ENCODE assay signal across 16 cellular contexts in genomic region chr2:98894331-98895000, GRCh38. TPM values are rescaled to one million over a fixed set of nuclear protein-coding genes. Genes with fewer than 3 reads are reported as not detected.
"Had no signal": no experiment of that assay in that cellular context is flagged by ENCODE, and none has a peak within 500 bp of the region (broad histone marks: within the 10 kb centered on the region; RNA-seq: fewer than 3 reads in every experiment).

No MANE protein-coding gene starts in this region.

- H3K27me3 ChIP-seq: foreskin keratinocyte, neutrophil, right atrium auricular region, stomach, upper lobe of left lung had no signal

- FAIRE-seq: colon, small intestine had no signal

- H3K4me3 Mint-ChIP-seq: dendritic cell treated with granulocyte-macrophage colony-stimulating factor and Interleukin-4, amounts not matched to agents 40 ng/mL and 50 ng/mL, for 4 days; naive thymus-derived CD4-positive, alpha-beta T cell had no signal

- DNase-seq: central memory CD4-positive, alpha-beta T cell; foreskin keratinocyte; kidney glomerular epithelial cell; mammary epithelial cell; small intestine; stimulated activated CD4-positive, alpha-beta T cell treated with anti-CD3 and anti-CD28 coated beads, Interleukin-12 subunit alpha, Interleukin-12 subunit beta, amount 100 ng/mL, for 4 hours; stimulated activated naive CD4-positive, alpha-beta T cell; stomach; substantia nigra had no signal

- H3K27ac Mint-ChIP-seq: dendritic cell treated with granulocyte-macrophage colony-stimulating factor and Interleukin-4, amounts not matched to agents 40 ng/mL and 50 ng/mL, for 4 days; naive thymus-derived CD4-positive, alpha-beta T cell had no signal

- H3K4me3 ChIP-seq: right atrium auricular region, stomach, upper lobe of left lung had no signal

- ATAC-seq: foreskin keratinocyte had no signal

- H3K36me3 ChIP-seq: neutrophil, right atrium auricular region, stomach, upper lobe of left lung had no signal

- H3K27me3 Mint-ChIP-seq: dendritic cell treated with granulocyte-macrophage colony-stimulating factor and Interleukin-4, amounts not matched to agents 40 ng/mL and 50 ng/mL, for 4 days had no signal

- H3K9me3 Mint-ChIP-seq: dendritic cell treated with granulocyte-macrophage colony-stimulating factor and Interleukin-4, amounts not matched to agents 40 ng/mL and 50 ng/mL, for 4 days had no signal

- H3K4me1 ChIP-seq: foreskin keratinocyte, right atrium auricular region, stomach had no signal

- H3K27ac ChIP-seq: foreskin keratinocyte, neutrophil, right atrium auricular region, stomach, upper lobe of left lung had no signal

RNA-seq across cellular contexts. Expression of gene CRACDL, which starts 41.6 kb away (rescaled TPM):
- total RNA-seq: osteoblast had no signal
